Comparison of ENCODE assay signal across 1 cellular context in the genomic region with DNA sequence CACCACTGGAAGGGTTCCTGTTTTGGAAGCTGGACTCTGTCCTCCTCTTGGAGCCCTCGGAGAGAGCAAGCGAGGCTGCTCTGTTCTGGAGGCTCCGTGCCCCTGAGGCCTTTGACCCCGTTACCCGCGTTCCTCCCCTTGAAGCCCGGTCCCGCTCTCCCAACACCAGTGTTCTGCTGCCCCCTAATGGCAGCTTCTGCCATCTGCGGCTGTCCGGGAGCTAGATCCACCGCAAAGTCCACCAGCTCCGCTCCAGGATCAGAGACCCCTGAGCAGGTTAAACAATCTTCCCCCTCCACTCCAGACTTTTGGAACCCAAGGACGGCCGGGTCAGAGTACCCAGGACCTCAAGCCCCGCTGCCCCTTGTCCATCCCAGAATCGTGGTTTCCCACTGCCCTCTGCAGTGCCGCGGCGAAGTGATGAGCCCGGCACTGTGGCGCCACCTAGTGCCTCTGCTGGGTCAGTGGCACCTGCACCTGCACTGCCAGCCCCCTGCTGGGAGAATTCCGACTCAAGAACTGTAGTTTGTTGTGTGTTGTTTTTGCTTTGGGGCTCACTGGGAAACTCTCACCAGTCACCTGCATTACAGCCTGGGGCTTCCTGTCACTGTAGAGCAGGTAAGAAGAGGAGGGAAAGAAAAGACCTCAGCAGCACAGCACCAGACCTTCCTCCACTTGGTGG.
A peak's percentile ranks its signal among the peaks of the same experiment; 100 is the strongest.
TF ChIP-seq lines count a peak whose summit lies in the region.

No MANE protein-coding gene starts in this region.

TF ChIP-seq in HepG2, 621 proteins besides CTCF, POLR2A, EP300 and RAD21 (continued from another document and continues in another):
- TF ChIP-seq, protein P1, sequence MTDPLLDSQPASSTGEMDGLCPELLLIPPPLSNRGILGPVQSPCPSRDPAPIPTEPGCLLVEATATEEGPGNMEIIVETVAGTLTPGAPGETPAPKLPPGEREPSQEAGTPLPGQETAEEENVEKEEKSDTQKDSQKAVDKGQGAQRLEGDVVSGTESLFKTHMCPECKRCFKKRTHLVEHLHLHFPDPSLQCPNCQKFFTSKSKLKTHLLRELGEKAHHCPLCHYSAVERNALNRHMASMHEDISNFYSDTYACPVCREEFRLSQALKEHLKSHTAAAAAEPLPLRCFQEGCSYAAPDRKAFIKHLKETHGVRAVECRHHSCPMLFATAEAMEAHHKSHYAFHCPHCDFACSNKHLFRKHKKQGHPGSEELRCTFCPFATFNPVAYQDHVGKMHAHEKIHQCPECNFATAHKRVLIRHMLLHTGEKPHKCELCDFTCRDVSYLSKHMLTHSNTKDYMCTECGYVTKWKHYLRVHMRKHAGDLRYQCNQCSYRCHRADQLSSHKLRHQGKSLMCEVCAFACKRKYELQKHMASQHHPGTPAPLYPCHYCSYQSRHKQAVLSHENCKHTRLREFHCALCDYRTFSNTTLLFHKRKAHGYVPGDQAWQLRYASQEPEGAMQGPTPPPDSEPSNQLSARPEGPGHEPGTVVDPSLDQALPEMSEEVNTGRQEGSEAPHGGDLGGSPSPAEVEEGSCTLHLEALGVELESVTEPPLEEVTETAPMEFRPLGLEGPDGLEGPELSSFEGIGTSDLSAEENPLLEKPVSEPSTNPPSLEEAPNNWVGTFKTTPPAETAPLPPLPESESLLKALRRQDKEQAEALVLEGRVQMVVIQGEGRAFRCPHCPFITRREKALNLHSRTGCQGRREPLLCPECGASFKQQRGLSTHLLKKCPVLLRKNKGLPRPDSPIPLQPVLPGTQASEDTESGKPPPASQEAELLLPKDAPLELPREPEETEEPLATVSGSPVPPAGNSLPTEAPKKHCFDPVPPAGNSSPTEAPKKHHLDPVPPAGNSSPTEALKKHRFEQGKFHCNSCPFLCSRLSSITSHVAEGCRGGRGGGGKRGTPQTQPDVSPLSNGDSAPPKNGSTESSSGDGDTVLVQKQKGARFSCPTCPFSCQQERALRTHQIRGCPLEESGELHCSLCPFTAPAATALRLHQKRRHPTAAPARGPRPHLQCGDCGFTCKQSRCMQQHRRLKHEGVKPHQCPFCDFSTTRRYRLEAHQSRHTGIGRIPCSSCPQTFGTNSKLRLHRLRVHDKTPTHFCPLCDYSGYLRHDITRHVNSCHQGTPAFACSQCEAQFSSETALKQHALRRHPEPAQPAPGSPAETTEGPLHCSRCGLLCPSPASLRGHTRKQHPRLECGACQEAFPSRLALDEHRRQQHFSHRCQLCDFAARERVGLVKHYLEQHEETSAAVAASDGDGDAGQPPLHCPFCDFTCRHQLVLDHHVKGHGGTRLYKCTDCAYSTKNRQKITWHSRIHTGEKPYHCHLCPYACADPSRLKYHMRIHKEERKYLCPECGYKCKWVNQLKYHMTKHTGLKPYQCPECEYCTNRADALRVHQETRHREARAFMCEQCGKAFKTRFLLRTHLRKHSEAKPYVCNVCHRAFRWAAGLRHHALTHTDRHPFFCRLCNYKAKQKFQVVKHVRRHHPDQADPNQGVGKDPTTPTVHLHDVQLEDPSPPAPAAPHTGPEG (CRISPR knock-in tag; IDR thresholded peaks at IDR 0.05): no peak
- TF ChIP-seq, protein P2, sequence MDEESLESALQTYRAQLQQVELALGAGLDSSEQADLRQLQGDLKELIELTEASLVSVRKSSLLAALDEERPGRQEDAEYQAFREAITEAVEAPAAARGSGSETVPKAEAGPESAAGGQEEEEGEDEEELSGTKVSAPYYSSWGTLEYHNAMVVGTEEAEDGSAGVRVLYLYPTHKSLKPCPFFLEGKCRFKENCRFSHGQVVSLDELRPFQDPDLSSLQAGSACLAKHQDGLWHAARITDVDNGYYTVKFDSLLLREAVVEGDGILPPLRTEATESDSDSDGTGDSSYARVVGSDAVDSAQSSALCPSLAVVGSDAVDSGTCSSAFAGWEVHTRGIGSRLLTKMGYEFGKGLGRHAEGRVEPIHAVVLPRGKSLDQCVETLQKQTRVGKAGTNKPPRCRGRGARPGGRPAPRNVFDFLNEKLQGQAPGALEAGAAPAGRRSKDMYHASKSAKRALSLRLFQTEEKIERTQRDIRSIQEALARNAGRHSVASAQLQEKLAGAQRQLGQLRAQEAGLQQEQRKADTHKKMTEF (CRISPR knock-in tag; IDR thresholded peaks at IDR 0.05): peak; percentile 45
- TF ChIP-seq RXRA (CRISPR knock-in tag; IDR thresholded peaks at IDR 0.05) (peak; percentile 90), ZBTB20 (CRISPR knock-in tag; IDR thresholded peaks at IDR 0.05; ENCODE audit: borderline replicate concordance, low read depth) (no peak), ZNF598 (CRISPR knock-in tag; IDR thresholded peaks at IDR 0.05; ENCODE audit: borderline replicate concordance) (0 out of 2 replicates have a peak, but pooled peaks have one; percentile 84), KLF16 (CRISPR knock-in tag; IDR thresholded peaks at IDR 0.05) (0 out of 4 replicates have a peak, but pooled peaks of 1 of the 2 experiments have one; percentile 25), RXRB (CRISPR knock-in tag; IDR thresholded peaks at IDR 0.05; ENCODE audit: borderline replicate concordance) (peak; percentile 92), PRMT3 (CRISPR knock-in tag; IDR thresholded peaks at IDR 0.05; ENCODE audit: borderline replicate concordance, low read depth) (0 out of 2 replicates have a peak, but pooled peaks have one; percentile 44), ZNF232 (CRISPR knock-in tag; IDR thresholded peaks at IDR 0.05; ENCODE audit: borderline replicate concordance) (no peak), ZNF883 (CRISPR knock-in tag; IDR thresholded peaks at IDR 0.05; ENCODE audit: not compliant biosample characterization) (peak; percentile 36), LCORL (IDR thresholded peaks at IDR 0.05) (no peak), LCORL (CRISPR knock-in tag; IDR thresholded peaks at IDR 0.05) (peak; percentile 47; the same call in 1 of the 2 replicates), ZNF543 (CRISPR knock-in tag; IDR thresholded peaks at IDR 0.05) (0 out of 2 replicates have a peak, but pooled peaks have one; percentile 46), ZNF878 (CRISPR knock-in tag; IDR thresholded peaks at IDR 0.05) (0 out of 2 replicates have a peak, but pooled peaks have one; percentile 53), ZSCAN25 (CRISPR knock-in tag; IDR thresholded peaks at IDR 0.05) (0 out of 2 replicates have a peak, but pooled peaks have one; percentile 19), FOXM1 (CRISPR knock-in tag; IDR thresholded peaks at IDR 0.05) (no peak), ZNF225 (CRISPR knock-in tag; IDR thresholded peaks at IDR 0.05) (no peak), ZNF264 (CRISPR knock-in tag; IDR thresholded peaks at IDR 0.05) (0 out of 2 replicates have a peak, but pooled peaks have one; percentile 20), ZNF230 (CRISPR knock-in tag; IDR thresholded peaks at IDR 0.05) (peak; percentile 78; the same call in 1 of the 2 replicates), BRCA1 (CRISPR knock-in tag; IDR thresholded peaks at IDR 0.05) (no peak), ZBTB7B (CRISPR knock-in tag; IDR thresholded peaks at IDR 0.05) (peak; percentile 47; the same call in 1 of the 2 replicates), KLF11 (CRISPR knock-in tag; IDR thresholded peaks at IDR 0.05) (no peak), TCF12 (IDR thresholded peaks at IDR 0.05) (no peak), TCF12 (CRISPR knock-in tag; IDR thresholded peaks at IDR 0.05) (0 out of 2 replicates have a peak, but pooled peaks have one; percentile 38), KDM2A (CRISPR knock-in tag; IDR thresholded peaks at IDR 0.05; ENCODE audit: borderline replicate concordance, low read depth) (peak; percentile 76), ZNF263 (CRISPR knock-in tag; IDR thresholded peaks at IDR 0.05) (peak; percentile 49; the same call in 1 of the 2 replicates), ZNF501 (CRISPR knock-in tag; IDR thresholded peaks at IDR 0.05) (peak; percentile 52; the same call in 1 of the 2 replicates), MIXL1 (CRISPR knock-in tag; IDR thresholded peaks at IDR 0.05) (0 out of 2 replicates have a peak, but pooled peaks have one; percentile 56), NR2C2 (CRISPR knock-in tag; IDR thresholded peaks at IDR 0.05; ENCODE audit: borderline replicate concordance) (peak; percentile 59), PHF8 (CRISPR knock-in tag; IDR thresholded peaks at IDR 0.05) (peak; percentile 18; the same call in 1 of the 2 replicates), POGZ (CRISPR knock-in tag; IDR thresholded peaks at IDR 0.05) (peak; percentile 71), ZNF101 (CRISPR knock-in tag; IDR thresholded peaks at IDR 0.05; ENCODE audit: borderline replicate concordance, low read depth) (no peak)
- TF ChIP-seq, protein P3, sequence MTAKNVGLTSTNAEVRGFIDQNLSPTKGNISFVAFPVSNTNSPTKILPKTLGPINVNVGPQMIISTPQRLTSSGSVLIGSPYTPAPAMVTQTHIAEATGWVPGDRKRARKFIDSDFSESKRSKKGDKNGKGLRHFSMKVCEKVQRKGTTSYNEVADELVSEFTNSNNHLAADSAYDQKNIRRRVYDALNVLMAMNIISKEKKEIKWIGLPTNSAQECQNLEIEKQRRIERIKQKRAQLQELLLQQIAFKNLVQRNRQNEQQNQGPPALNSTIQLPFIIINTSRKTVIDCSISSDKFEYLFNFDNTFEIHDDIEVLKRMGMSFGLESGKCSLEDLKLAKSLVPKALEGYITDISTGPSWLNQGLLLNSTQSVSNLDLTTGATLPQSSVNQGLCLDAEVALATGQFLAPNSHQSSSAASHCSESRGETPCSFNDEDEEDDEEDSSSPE (CRISPR knock-in tag; IDR thresholded peaks at IDR 0.05): peak; percentile 36; the same call in 1 of the 2 replicates
- TF ChIP-seq, protein P4, sequence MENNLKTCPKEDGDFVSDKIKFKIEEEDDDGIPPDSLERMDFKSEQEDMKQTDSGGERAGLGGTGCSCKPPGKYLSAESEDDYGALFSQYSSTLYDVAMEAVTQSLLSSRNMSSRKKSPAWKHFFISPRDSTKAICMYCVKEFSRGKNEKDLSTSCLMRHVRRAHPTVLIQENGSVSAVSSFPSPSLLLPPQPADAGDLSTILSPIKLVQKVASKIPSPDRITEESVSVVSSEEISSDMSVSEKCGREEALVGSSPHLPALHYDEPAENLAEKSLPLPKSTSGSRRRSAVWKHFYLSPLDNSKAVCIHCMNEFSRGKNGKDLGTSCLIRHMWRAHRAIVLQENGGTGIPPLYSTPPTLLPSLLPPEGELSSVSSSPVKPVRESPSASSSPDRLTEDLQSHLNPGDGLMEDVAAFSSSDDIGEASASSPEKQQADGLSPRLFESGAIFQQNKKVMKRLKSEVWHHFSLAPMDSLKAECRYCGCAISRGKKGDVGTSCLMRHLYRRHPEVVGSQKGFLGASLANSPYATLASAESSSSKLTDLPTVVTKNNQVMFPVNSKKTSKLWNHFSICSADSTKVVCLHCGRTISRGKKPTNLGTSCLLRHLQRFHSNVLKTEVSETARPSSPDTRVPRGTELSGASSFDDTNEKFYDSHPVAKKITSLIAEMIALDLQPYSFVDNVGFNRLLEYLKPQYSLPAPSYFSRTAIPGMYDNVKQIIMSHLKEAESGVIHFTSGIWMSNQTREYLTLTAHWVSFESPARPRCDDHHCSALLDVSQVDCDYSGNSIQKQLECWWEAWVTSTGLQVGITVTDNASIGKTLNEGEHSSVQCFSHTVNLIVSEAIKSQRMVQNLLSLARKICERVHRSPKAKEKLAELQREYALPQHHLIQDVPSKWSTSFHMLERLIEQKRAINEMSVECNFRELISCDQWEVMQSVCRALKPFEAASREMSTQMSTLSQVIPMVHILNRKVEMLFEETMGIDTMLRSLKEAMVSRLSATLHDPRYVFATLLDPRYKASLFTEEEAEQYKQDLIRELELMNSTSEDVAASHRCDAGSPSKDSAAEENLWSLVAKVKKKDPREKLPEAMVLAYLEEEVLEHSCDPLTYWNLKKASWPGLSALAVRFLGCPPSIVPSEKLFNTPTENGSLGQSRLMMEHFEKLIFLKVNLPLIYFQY (CRISPR knock-in tag; IDR thresholded peaks at IDR 0.05; ENCODE audit: borderline replicate concordance): 0 out of 2 replicates have a peak, but pooled peaks have one; percentile 15
- TF ChIP-seq, protein P5, sequence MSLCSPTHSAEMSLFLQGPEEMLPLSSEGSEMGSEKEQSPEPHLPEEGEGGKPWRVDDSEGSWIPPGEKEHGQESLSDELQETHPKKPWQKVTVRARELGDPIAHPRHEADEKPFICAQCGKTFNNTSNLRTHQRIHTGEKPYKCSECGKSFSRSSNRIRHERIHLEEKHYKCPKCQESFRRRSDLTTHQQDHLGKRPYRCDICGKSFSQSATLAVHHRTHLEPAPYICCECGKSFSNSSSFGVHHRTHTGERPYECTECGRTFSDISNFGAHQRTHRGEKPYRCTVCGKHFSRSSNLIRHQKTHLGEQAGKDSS (CRISPR knock-in tag; IDR thresholded peaks at IDR 0.05; ENCODE audit: borderline replicate concordance, low read depth): peak; percentile 53; the same call in 1 of the 2 replicates
- TF ChIP-seq, protein P6, sequence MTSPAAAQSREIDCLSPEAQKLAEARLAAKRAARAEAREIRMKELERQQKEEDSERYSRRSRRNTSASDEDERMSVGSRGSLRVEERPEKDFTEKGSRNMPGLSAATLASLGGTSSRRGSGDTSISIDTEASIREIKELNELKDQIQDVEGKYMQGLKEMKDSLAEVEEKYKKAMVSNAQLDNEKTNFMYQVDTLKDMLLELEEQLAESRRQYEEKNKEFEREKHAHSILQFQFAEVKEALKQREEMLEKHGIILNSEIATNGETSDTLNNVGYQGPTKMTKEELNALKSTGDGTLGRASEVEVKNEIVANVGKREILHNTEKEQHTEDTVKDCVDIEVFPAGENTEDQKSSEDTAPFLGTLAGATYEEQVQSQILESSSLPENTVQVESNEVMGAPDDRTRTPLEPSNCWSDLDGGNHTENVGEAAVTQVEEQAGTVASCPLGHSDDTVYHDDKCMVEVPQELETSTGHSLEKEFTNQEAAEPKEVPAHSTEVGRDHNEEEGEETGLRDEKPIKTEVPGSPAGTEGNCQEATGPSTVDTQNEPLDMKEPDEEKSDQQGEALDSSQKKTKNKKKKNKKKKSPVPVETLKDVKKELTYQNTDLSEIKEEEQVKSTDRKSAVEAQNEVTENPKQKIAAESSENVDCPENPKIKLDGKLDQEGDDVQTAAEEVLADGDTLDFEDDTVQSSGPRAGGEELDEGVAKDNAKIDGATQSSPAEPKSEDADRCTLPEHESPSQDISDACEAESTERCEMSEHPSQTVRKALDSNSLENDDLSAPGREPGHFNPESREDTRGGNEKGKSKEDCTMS (CRISPR knock-in tag; conservative IDR thresholded peaks at IDR 0.05): 0 out of 2 replicates have a peak, but pooled peaks have one; percentile 14
- TF ChIP-seq, protein P7, sequence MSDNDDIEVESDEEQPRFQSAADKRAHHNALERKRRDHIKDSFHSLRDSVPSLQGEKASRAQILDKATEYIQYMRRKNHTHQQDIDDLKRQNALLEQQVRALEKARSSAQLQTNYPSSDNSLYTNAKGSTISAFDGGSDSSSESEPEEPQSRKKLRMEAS (IDR thresholded peaks at IDR 0.05): peak; percentile 15; the same call in 1 of the 2 replicates
- TF ChIP-seq, protein P8, sequence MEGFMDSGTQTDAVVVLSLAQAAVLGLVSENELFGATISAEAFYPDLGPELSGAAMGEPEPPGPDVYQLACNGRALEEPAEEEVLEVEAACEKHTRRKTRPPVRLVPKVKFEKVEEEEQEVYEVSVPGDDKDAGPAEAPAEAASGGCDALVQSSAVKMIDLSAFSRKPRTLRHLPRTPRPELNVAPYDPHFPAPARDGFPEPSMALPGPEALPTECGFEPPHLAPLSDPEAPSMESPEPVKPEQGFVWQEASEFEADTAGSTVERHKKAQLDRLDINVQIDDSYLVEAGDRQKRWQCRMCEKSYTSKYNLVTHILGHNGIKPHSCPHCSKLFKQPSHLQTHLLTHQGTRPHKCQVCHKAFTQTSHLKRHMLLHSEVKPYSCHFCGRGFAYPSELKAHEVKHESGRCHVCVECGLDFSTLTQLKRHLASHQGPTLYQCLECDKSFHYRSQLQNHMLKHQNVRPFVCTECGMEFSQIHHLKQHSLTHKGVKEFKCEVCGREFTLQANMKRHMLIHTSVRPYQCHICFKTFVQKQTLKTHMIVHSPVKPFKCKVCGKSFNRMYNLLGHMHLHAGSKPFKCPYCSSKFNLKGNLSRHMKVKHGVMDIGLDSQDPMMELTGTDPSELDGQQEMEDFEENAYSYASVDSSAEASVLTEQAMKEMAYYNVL (CRISPR knock-in tag; IDR thresholded peaks at IDR 0.05; ENCODE audit: borderline replicate concordance): 0 out of 2 replicates have a peak, but pooled peaks have one; percentile 25
